14 cellular contexts compared by ENCODE assay signal in the genomic region with DNA sequence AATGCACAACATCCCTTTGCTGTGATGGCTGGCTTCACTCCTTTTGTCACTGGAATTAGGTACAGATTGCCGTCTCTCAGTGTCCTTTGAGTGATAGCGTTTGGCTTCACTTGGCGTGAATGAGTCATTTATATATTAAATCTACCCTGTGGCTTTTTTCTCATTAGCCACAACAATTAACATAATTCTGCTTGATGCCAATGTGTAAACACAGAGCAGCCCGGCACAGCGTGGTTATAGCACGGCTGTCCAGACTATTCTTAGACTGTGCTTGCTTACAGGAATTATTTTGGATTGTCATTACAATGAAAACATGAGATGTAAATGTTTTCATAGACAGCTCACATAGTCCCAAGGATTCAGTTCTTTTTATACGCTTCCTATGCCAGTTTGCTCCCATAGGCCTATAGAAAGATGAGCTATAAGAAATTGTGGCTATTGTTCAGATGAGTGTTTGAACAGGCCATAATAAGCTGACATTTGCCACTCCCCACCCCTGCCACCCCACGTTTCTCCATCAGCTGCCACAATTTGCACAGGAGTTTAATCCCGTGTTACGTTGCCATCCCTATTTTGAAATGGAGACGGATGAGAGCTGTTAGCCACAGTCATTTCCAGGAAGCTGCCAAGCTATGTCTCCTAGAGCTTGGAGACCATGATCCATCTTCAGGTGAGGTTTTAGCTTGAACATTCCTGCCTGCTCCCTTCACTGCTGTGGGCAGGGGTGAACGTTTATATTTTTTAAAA.
DNase-seq lines count a peak whose midpoint lies in the region; ATAC-seq and TF ChIP-seq lines count a peak whose summit lies in the region.
"Had no signal": no experiment of that assay in that cellular context is flagged by ENCODE, and none has a peak within 500 bp of the region (broad histone marks: within the 10 kb centered on the region; RNA-seq: fewer than 3 reads in every experiment).

No MANE protein-coding gene starts in this region.

- no peaks in the 10 kb centered on the region for H3K36me3 Mint-ChIP-seq in GM23338 (ENCODE audit: low read depth)

- no peaks in the 10 kb centered on the region for H3K9me3 ChIP-seq in A673 (ENCODE audit: low read depth, low read length, poor library complexity, severe bottlenecking)
- no peaks in the 10 kb centered on the region for H3K9me3 ChIP-seq in HEK293 (ENCODE audit: control insufficient read depth, insufficient read depth, low read depth, low read length)
- H3K9me3 ChIP-seq: spleen, vagina had no signal

- no peaks in the 10 kb centered on the region for H4K20me1 ChIP-seq in GM23338 (replicated peaks; ENCODE audit: insufficient read depth)

- H3K9me2 ChIP-seq in GM23338 (ENCODE audit: insufficient read depth), result no peaks in the 10 kb centered on the region

- POLR2A ChIA-PET in A673 (lab: Charles Lee; ENCODE audit: low non-redundant PET), result no interaction called here
- POLR2A ChIA-PET in HEK293 (lab: Yijun Ruan, JAX), result interaction anchor here (0.6 kb wide), 1 partner anchor 140 kb away, joined by 3 read pairs; the partner anchor contains the start of gene ULBP3

- H3K27me3 ChIP-seq in A673 (replicated peaks; ENCODE audit: insufficient read depth, low read depth, low read length, poor library complexity) (no peaks in the 10 kb centered on the region), GM23338 (ENCODE audit: insufficient read depth) (no peaks in the 10 kb centered on the region)
- H3K27me3 ChIP-seq: dorsolateral prefrontal cortex, vagina had no signal

- no peak for TF ChIP-seq CTCF in A673 (conservative IDR thresholded peaks at IDR 0.05; ENCODE audit: low read depth, low read length)
- no peak for TF ChIP-seq CTCF in HEK293 (tag by site-specific recombination; IDR thresholded peaks at IDR 0.05)
- no peak for TF ChIP-seq CTCF in GM23338 (conservative IDR thresholded peaks at IDR 0.05; ENCODE audit: low read depth in 2 of 2)

- no peak overlapping the region for H3K27ac Mint-ChIP-seq in GM23338

- H3K4me3 ChIP-seq in A673 (ENCODE audit: low read depth, low read length, poor library complexity, severe bottlenecking), result no peak overlapping the region
- no peak overlapping the region for H3K4me3 ChIP-seq in HEK293 (ENCODE audit: low read depth, low read length)
- no peak overlapping the region for H3K4me3 ChIP-seq in GM23338
- H3K4me3 ChIP-seq: dorsolateral prefrontal cortex, spleen, vagina had no signal

- H3K4me3 Mint-ChIP-seq in GM23338, result no peak overlapping the region

- intact Hi-C loops in A673 (cut with micrococcal nuclease; ENCODE audit: unreplicated experiment), result no loop called here

- no peaks in the 10 kb centered on the region for H3K36me3 ChIP-seq in A673 (ENCODE audit: insufficient read depth, low read length, poor library complexity, severe bottlenecking)
- no peaks in the 10 kb centered on the region for H3K36me3 ChIP-seq in HEK293 (ENCODE audit: control insufficient read depth in 2 of 2, insufficient read depth in 1 of 2, low read length in 2 of 2)
- no peaks in the 10 kb centered on the region for H3K36me3 ChIP-seq in GM23338 (ENCODE audit: insufficient read depth)
- H3K36me3 ChIP-seq: spleen, vagina had no signal

- CTCF ChIA-PET in A673 (lab: Charles Lee), result interaction anchor here (0.6 kb wide), 1 partner anchor 202 kb away, joined by 3 read pairs; no protein-coding TSS in a partner anchor
- CTCF ChIA-PET in HEK293 (lab: Yijun Ruan, JAX), result interaction anchor here (0.6 to 1.1 kb wide), 4 partner anchors 12 to 1116 kb away, joined by 3 to 4 read pairs (median 4); no protein-coding TSS in a partner anchor

- H2AFZ ChIP-seq in GM23338, result no peak overlapping the region

- H3K4me1 ChIP-seq in A673 (ENCODE audit: insufficient read depth, low read length, poor library complexity, severe bottlenecking), result no peaks in the 10 kb centered on the region
- peaks cover 11% of the 10 kb centered on the region for H3K4me1 ChIP-seq in HEK293 (ENCODE audit: control insufficient read depth, insufficient read depth, low read length)
- no peaks in the 10 kb centered on the region for H3K4me1 ChIP-seq in GM23338 (ENCODE audit: insufficient read depth)
- H3K4me1 ChIP-seq: vagina had no signal

- 0 out of 3 replicates have a peak, but pooled peaks cover 4% of the 10 kb centered on the region for H3K4me1 Mint-ChIP-seq in GM23338

- H3K4me2 ChIP-seq in GM23338, result no peak overlapping the region

- BruUV-seq in A673 (replicated peaks; lab: Mats Ljungman, UMichigan), result no TSS peak

- DNase-seq in A673 (ENCODE audit: low spot score) (peak; percentile 59), NCI-H69 (lab: John Stamatoyannopoulos, UW) (peak; percentile 98), epithelial cell of prostate (ENCODE audit: low read depth, low spot score) (no peak), amniotic stem cell (lab: John Stamatoyannopoulos, UW) (no peak), GM23338 (ENCODE audit: low spot score) (no peak)
- DNase-seq in stimulated activated CD4-positive, alpha-beta T cell treated with anti-CD3 and anti-CD28 coated beads, Interleukin-15, amount 100 ng/mL, for 24 hours, result no peak
- DNase-seq: aorta, occipital lobe, spleen had no signal

- ATAC-seq in HG03159 (IDR thresholded peaks at IDR 0.05; ENCODE audit: unreplicated experiment), result no peak
- no peak for ATAC-seq in GM23338

- H3F3A ChIP-seq in GM23338 (replicated peaks; ENCODE audit: low read depth), result no peaks in the 10 kb centered on the region

- H3K9me3 Mint-ChIP-seq in GM23338, result no peaks in the 10 kb centered on the region

- H3K79me2 ChIP-seq in GM23338 (replicated peaks; ENCODE audit: insufficient read depth), result no peaks in the 10 kb centered on the region

- H3K27me3 Mint-ChIP-seq in GM23338 (ENCODE audit: insufficient read depth, low read depth, poor library complexity), result peaks cover 8% of the 10 kb centered on the region

- no peak overlapping the region for H3K27ac ChIP-seq in A673 (ENCODE audit: low read depth, low read length, poor library complexity, severe bottlenecking)
- no peak overlapping the region for H3K27ac ChIP-seq in HEK293 (ENCODE audit: extremely low read depth, low read depth, low read length)
- peak overlapping the region; percentile 17 for H3K27ac ChIP-seq in epithelial cell of prostate
- H3K27ac ChIP-seq in GM23338 (ENCODE audit: low read depth), result no peak overlapping the region
- H3K27ac ChIP-seq: dorsolateral prefrontal cortex, spleen, vagina, VCaP had no signal

TF ChIP-seq in HEK293, 187 proteins besides CTCF, POLR2A, EP300 and RAD21 (continues in another document):
- TF ChIP-seq ZNF629 (tag by site-specific recombination; IDR thresholded peaks at IDR 0.05), result peak; percentile 64; the same call in 1 of the 2 replicates
- TF ChIP-seq ZNF24 (tag by site-specific recombination; IDR thresholded peaks at IDR 0.05), result 0 out of 2 replicates have a peak, but pooled peaks have one; percentile 56
- TF ChIP-seq WT1 (tag by site-specific recombination; IDR thresholded peaks at IDR 0.05), result peak; percentile 55
- TF ChIP-seq, protein P1, sequence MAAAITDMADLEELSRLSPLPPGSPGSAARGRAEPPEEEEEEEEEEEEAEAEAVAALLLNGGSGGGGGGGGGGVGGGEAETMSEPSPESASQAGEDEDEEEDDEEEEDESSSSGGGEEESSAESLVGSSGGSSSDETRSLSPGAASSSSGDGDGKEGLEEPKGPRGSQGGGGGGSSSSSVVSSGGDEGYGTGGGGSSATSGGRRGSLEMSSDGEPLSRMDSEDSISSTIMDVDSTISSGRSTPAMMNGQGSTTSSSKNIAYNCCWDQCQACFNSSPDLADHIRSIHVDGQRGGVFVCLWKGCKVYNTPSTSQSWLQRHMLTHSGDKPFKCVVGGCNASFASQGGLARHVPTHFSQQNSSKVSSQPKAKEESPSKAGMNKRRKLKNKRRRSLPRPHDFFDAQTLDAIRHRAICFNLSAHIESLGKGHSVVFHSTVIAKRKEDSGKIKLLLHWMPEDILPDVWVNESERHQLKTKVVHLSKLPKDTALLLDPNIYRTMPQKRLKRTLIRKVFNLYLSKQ (tag by site-specific recombination; IDR thresholded peaks at IDR 0.05; ENCODE audit: borderline replicate concordance), result no peak
- TF ChIP-seq ZNF324 (tag by site-specific recombination; IDR thresholded peaks at IDR 0.05), result peak; percentile 28; the same call in 1 of the 2 replicates

Comparison
In these comparisons a context has a peak if more than half of its experiments do, and no peak if none do; other contexts are left out.
1. DNase-seq: peak in A673 (single experiment) and NCI-H69 (single experiment); none in epithelial cell of prostate (single experiment), stimulated activated CD4-positive, alpha-beta T cell treated with anti-CD3 and anti-CD28 coated beads, Interleukin-15, amount 100 ng/mL, for 24 hours (single experiment), amniotic stem cell (single experiment) and GM23338 (single experiment).